8 cellular contexts compared by ENCODE assay signal in genomic region chr4:128286474-128287158, GRCh38. TPM values are rescaled to one million over a fixed set of nuclear protein-coding genes. Genes with fewer than 3 reads are reported as not detected.
DNase-seq lines count a peak whose midpoint lies in the region; ATAC-seq and TF ChIP-seq lines count a peak whose summit lies in the region.

No MANE protein-coding gene starts in this region.

- peaks cover 43% of the 10 kb centered on the region for H4K20me1 ChIP-seq in smooth muscle cell (ENCODE audit: low read depth)

- peak overlapping the region; percentile 43 for H2AFZ ChIP-seq in smooth muscle cell (ENCODE audit: low read depth)

- peak overlapping the region; percentile 85 for H3K4me3 ChIP-seq in iPS-18a (ENCODE audit: low read length)
- H3K4me3 ChIP-seq in smooth muscle cell = peak overlapping the region; percentile 89

- peak overlapping the region; percentile 83 for H3K4me3 Mint-ChIP-seq in activated naive CD8-positive, alpha-beta T cell treated with anti-CD3 and anti-CD28 coated beads for 36 hours

- under 1% methylated on average over 14 of the region's 14 CpGs for WGBS in smooth muscle cell (ENCODE audit: low lambda C conversion rate)

- intact Hi-C loops in posterior vena cava (cut with DNase I) = no loop called here

- H3K4me2 ChIP-seq in smooth muscle cell = peak overlapping the region; percentile 89

- peaks cover 2% of the 10 kb centered on the region for H3K9me3 Mint-ChIP-seq in activated naive CD8-positive, alpha-beta T cell treated with anti-CD3 and anti-CD28 coated beads for 36 hours

- H3K9ac ChIP-seq in iPS-18a (ENCODE audit: low read length) (peak overlapping the region; percentile 80), smooth muscle cell (ENCODE audit: low read depth) (peak overlapping the region; percentile 63)

- H3K27ac Mint-ChIP-seq in activated naive CD8-positive, alpha-beta T cell treated with anti-CD3 and anti-CD28 coated beads for 36 hours = peak overlapping the region; percentile 89

- H3K4me1 Mint-ChIP-seq in activated naive CD8-positive, alpha-beta T cell treated with anti-CD3 and anti-CD28 coated beads for 36 hours = peaks cover 34% of the 10 kb centered on the region

- H3K36me3 ChIP-seq in iPS-18a (ENCODE audit: control insufficient read depth, low read depth, low read length) (peaks cover 8% of the 10 kb centered on the region), smooth muscle cell (ENCODE audit: low read depth) (no peaks in the 10 kb centered on the region)

- no peaks in the 10 kb centered on the region for H3K9me3 ChIP-seq in iPS-18a (ENCODE audit: control insufficient read depth, low read depth, low read length)
- H3K9me3 ChIP-seq in smooth muscle cell (replicated peaks; ENCODE audit: low read depth) = no peaks in the 10 kb centered on the region

- H3K79me2 ChIP-seq in smooth muscle cell (ENCODE audit: low read depth) = peaks cover 59% of the 10 kb centered on the region

- ATAC-seq in HG02623 (IDR thresholded peaks at IDR 0.05; ENCODE audit: unreplicated experiment) = peak; percentile 21

- peak; percentile 64 for DNase-seq in activated effector memory CD4-positive, alpha-beta T cell treated with anti-CD3 and anti-CD28 coated beads, Interleukin-2, amount 50 U/mL, for 16 hours
- DNase-seq in activated effector memory CD4-positive, alpha-beta T cell treated with Interleukin-2 at 50 U/mL for 16 hours = no peak
- DNase-seq in NCI-H69 (lab: John Stamatoyannopoulos, UW) (peak; percentile 42), smooth muscle cell (lab: John Stamatoyannopoulos, UW; ENCODE audit: unreplicated experiment) (no peak), posterior vena cava (ENCODE audit: low spot score) (no peak)
- peak; percentile 4 for DNase-seq in activated naive CD8-positive, alpha-beta T cell treated with anti-CD3 and anti-CD28 coated beads for 36 hours

- H3F3A ChIP-seq in smooth muscle cell (ENCODE audit: low read depth) = no peaks in the 10 kb centered on the region

- no peaks in the 10 kb centered on the region for H3K27me3 Mint-ChIP-seq in activated naive CD8-positive, alpha-beta T cell treated with anti-CD3 and anti-CD28 coated beads for 36 hours

- no peaks in the 10 kb centered on the region for H3K27me3 ChIP-seq in iPS-18a (ENCODE audit: control insufficient read depth, insufficient read depth, low read length)
- no peaks in the 10 kb centered on the region for H3K27me3 ChIP-seq in smooth muscle cell (ENCODE audit: low read depth)

- H3K36me3 Mint-ChIP-seq in activated naive CD8-positive, alpha-beta T cell treated with anti-CD3 and anti-CD28 coated beads for 36 hours = peaks cover 34% of the 10 kb centered on the region

- no peak for TF ChIP-seq CTCF in smooth muscle cell (IDR thresholded peaks at IDR 0.05; ENCODE audit: borderline replicate concordance, insufficient read depth, poor library complexity, severe bottlenecking)

- peak overlapping the region; percentile 10 for H3K27ac ChIP-seq in iPS-18a (ENCODE audit: low read length)
- peak overlapping the region; percentile 85 for H3K27ac ChIP-seq in smooth muscle cell (ENCODE audit: low read depth)

- H3K4me1 ChIP-seq in iPS-18a (ENCODE audit: control insufficient read depth, low read depth, low read length) (peaks cover 4% of the 10 kb centered on the region), smooth muscle cell (ENCODE audit: low read depth) (peaks cover 33% of the 10 kb centered on the region)

RNA-seq across cellular contexts. Expression of gene PGRMC2, which starts 1.0 kb away (rescaled TPM):
- total RNA-seq in activated naive CD8-positive, alpha-beta T cell treated with anti-CD3 and anti-CD28 coated beads for 36 hours = 10 to 100 TPM; 43.8 to 47.0 TPM
- total RNA-seq in smooth muscle cell (56.7 and 60.1 TPM in 2 replicates), posterior vena cava (10 to 100 TPM; 69.6 to 77.8 TPM)
- 52.1 and 63.1 TPM in 2 replicates for polyA plus RNA-seq in smooth muscle cell

Comparison
In these comparisons a context has a peak if more than half of its experiments do, and no peak if none do; other contexts are left out.
1. DNase-seq: peak in activated effector memory CD4-positive, alpha-beta T cell treated with anti-CD3 and anti-CD28 coated beads, Interleukin-2, amount 50 U/mL, for 16 hours (single experiment), NCI-H69 (single experiment) and activated naive CD8-positive, alpha-beta T cell treated with anti-CD3 and anti-CD28 coated beads for 36 hours (single experiment); none in activated effector memory CD4-positive, alpha-beta T cell treated with Interleukin-2 at 50 U/mL for 16 hours (single experiment), smooth muscle cell (single experiment) and posterior vena cava (single experiment).